ENCODE assay signal across 9 cellular contexts in the genomic region with DNA sequence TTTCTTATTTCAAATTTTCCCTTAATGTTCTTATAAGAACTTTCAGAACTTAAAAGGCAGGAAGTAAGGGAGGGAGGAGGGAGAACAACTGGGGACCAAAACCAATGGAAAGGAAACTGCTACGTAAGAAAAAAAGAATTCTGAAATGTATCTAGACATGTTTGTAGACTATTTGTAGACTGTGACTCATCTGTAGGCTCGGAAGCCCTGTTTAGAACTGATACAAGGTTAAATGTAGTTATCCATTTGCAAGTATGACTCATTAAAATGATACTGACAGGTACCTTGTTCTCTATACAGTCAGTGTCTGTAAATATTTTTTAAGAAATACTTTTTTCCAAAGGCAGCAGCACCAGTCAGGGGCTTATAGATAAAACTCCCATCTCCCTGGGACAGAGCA.
DNase-seq lines count a peak whose midpoint lies in the region; ATAC-seq and TF ChIP-seq lines count a peak whose summit lies in the region.
"Had no signal": no experiment of that assay in that cellular context is flagged by ENCODE, and none has a peak within 500 bp of the region (broad histone marks: within the 10 kb centered on the region; RNA-seq: fewer than 3 reads in every experiment).

No MANE protein-coding gene starts in this region.

- no peak overlapping the region for H3K9ac ChIP-seq in SK-N-SH

- no peak for TF ChIP-seq RAD21 in SK-N-SH (IDR thresholded peaks at IDR 0.05; ENCODE audit: low read length)

- no peaks in the 10 kb centered on the region for H3K27me3 ChIP-seq in AG04450 (ENCODE audit: control insufficient read depth, insufficient read depth, low read length)
- H3K27me3 ChIP-seq in SK-N-SH (ENCODE audit: insufficient read depth): no peaks in the 10 kb centered on the region

- CTCF ChIA-PET in AG04450 (lab: Charles Lee): no interaction called here
- CTCF ChIA-PET in SK-N-SH (lab: Yijun Ruan, JAX): no interaction called here

- TF ChIP-seq CTCF in AG04450 (IDR thresholded peaks at IDR 0.05; ENCODE audit: low read depth, low read length) (no peak), astrocyte of the cerebellum (IDR thresholded peaks at IDR 0.05; ENCODE audit: low read depth, low read length, missing control alignments) (no peak), SK-N-SH (IDR thresholded peaks at IDR 0.05) (no peak)

- no peak overlapping the region for H3K4me2 ChIP-seq in SK-N-SH

- ATAC-seq in GM19463 (IDR thresholded peaks at IDR 0.05; ENCODE audit: unreplicated experiment): peak; percentile 99
- peak; percentile 95 for ATAC-seq in HG03108 (IDR thresholded peaks at IDR 0.05; ENCODE audit: unreplicated experiment)

- no peak overlapping the region for H3K27ac ChIP-seq in AG04450 (ENCODE audit: low read depth, low read length)
- H3K27ac ChIP-seq in SK-N-SH (ENCODE audit: low read depth in 2 of 2, low read length in 1 of 2): no peak overlapping the region

- no peak overlapping the region for H2AFZ ChIP-seq in SK-N-SH (ENCODE audit: low read depth)

- H3K9me3 ChIP-seq in AG04450 (ENCODE audit: control insufficient read depth, insufficient read depth, low read length) (no peaks in the 10 kb centered on the region), SK-N-SH (no peaks in the 10 kb centered on the region)

- H3K4me3 ChIP-seq in AG04450 (ENCODE audit: low read depth, low read length) (no peak overlapping the region), astrocyte of the cerebellum (ENCODE audit: low read depth, low read length) (no peak overlapping the region), SK-N-SH (ENCODE audit: low read depth in 2 of 2, low read length in 1 of 2) (no peak overlapping the region)

- H3K4me1 ChIP-seq in SK-N-SH (ENCODE audit: control insufficient read depth in 1 of 2, insufficient read depth in 2 of 2, low read depth in 1 of 2, low read length in 1 of 2): no peaks in the 10 kb centered on the region

- WGBS in SK-N-SH (ENCODE audit: low lambda C conversion rate): 2% methylated on average over 2 of the region's 2 CpGs

- DNase-seq in AG04450 (ENCODE audit: low read depth, low spot score) (peak; percentile 11), astrocyte of the cerebellum (ENCODE audit: low read depth) (peak; percentile 51), SK-N-SH (no peak), hepatic stellate cell (ENCODE audit: low spot score) (no peak), activated gamma-delta T cell (lab: John Stamatoyannopoulos, UW) (no peak), midbrain (lab: John Stamatoyannopoulos, UW) (no peak)
- DNase-seq: NCI-H2171 had no signal

- no peaks in the 10 kb centered on the region for H3F3A ChIP-seq in SK-N-SH (replicated peaks; ENCODE audit: insufficient read depth)

- H3K9me2 ChIP-seq in SK-N-SH: no peaks in the 10 kb centered on the region

- no peaks in the 10 kb centered on the region for H4K20me1 ChIP-seq in SK-N-SH (ENCODE audit: insufficient read depth)

- H3K36me3 ChIP-seq in SK-N-SH (replicated peaks in 1 of 2; ENCODE audit: control insufficient read depth in 1 of 2, insufficient read depth in 2 of 2, low read length in 1 of 2): no peaks in the 10 kb centered on the region

- POLR2A ChIA-PET in AG04450 (lab: Yijun Ruan, JAX) (no interaction called here), SK-N-SH (lab: Yijun Ruan, JAX) (no interaction called here)

- TF ChIP-seq EP300 in SK-N-SH (IDR thresholded peaks at IDR 0.05; ENCODE audit: borderline replicate concordance in 1 of 2, low read depth in 1 of 2, low read length in 1 of 2): no peak

- in situ Hi-C loops in astrocyte of the cerebellum (cut with HindIII; ENCODE audit: low sequenced_read_pairs): no loop called here

- H3K79me2 ChIP-seq in SK-N-SH (ENCODE audit: insufficient read depth): no peaks in the 10 kb centered on the region

TF ChIP-seq in SK-N-SH, 30 proteins besides CTCF, POLR2A, EP300 and RAD21:
- TF ChIP-seq ELF1 (IDR thresholded peaks at IDR 0.05): no peak
- TF ChIP-seq FOSL2 (IDR thresholded peaks at IDR 0.05; ENCODE audit: borderline replicate concordance, low read depth): no peak
- TF ChIP-seq, protein P1, sequence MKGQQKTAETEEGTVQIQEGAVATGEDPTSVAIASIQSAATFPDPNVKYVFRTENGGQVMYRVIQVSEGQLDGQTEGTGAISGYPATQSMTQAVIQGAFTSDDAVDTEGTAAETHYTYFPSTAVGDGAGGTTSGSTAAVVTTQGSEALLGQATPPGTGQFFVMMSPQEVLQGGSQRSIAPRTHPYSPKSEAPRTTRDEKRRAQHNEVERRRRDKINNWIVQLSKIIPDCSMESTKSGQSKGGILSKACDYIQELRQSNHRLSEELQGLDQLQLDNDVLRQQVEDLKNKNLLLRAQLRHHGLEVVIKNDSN (IDR thresholded peaks at IDR 0.05; ENCODE audit: borderline replicate concordance, low read depth): no peak
- TF ChIP-seq MEF2A (IDR thresholded peaks at IDR 0.05; ENCODE audit: borderline replicate concordance, low read depth): no peak
- TF ChIP-seq, protein P2, sequence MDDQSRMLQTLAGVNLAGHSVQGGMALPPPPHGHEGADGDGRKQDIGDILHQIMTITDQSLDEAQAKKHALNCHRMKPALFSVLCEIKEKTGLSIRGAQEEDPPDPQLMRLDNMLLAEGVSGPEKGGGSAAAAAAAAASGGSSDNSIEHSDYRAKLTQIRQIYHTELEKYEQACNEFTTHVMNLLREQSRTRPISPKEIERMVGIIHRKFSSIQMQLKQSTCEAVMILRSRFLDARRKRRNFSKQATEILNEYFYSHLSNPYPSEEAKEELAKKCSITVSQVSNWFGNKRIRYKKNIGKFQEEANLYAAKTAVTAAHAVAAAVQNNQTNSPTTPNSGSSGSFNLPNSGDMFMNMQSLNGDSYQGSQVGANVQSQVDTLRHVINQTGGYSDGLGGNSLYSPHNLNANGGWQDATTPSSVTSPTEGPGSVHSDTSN (IDR thresholded peaks at IDR 0.05): no peak
- no peak for TF ChIP-seq CHD2 (IDR thresholded peaks at IDR 0.05; ENCODE audit: low read length, partially characterized antibody)
- TF ChIP-seq TAF1 (IDR thresholded peaks at IDR 0.05; ENCODE audit: borderline replicate concordance, low read depth, low read length): no peak
- TF ChIP-seq GATA2 (CRISPR knock-in tag; IDR thresholded peaks at IDR 0.05): no peak
- TF ChIP-seq TEAD4 (IDR thresholded peaks at IDR 0.05; ENCODE audit: borderline replicate concordance, insufficient read depth): no peak
- TF ChIP-seq JUND (IDR thresholded peaks at IDR 0.05): no peak
- TF ChIP-seq, protein P3, sequence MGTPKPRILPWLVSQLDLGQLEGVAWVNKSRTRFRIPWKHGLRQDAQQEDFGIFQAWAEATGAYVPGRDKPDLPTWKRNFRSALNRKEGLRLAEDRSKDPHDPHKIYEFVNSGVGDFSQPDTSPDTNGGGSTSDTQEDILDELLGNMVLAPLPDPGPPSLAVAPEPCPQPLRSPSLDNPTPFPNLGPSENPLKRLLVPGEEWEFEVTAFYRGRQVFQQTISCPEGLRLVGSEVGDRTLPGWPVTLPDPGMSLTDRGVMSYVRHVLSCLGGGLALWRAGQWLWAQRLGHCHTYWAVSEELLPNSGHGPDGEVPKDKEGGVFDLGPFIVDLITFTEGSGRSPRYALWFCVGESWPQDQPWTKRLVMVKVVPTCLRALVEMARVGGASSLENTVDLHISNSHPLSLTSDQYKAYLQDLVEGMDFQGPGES (IDR thresholded peaks at IDR 0.05; ENCODE audit: low read depth, low read length): no peak
- TF ChIP-seq SIN3A (IDR thresholded peaks at IDR 0.05; ENCODE audit: borderline replicate concordance, low read depth, low read length): no peak
- TF ChIP-seq, protein P4, sequence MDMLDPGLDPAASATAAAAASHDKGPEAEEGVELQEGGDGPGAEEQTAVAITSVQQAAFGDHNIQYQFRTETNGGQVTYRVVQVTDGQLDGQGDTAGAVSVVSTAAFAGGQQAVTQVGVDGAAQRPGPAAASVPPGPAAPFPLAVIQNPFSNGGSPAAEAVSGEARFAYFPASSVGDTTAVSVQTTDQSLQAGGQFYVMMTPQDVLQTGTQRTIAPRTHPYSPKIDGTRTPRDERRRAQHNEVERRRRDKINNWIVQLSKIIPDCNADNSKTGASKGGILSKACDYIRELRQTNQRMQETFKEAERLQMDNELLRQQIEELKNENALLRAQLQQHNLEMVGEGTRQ (IDR thresholded peaks at IDR 0.05; ENCODE audit: borderline replicate concordance, low read depth, low read length): no peak
- no peak for TF ChIP-seq GABPA (IDR thresholded peaks at IDR 0.05; ENCODE audit: low read depth)
- no peak for TF ChIP-seq RXRA (IDR thresholded peaks at IDR 0.05; ENCODE audit: borderline replicate concordance, low read depth)

Comparison
In these comparisons a context has a peak if more than half of its experiments do, and no peak if none do; other contexts are left out.
1. DNase-seq: peak in AG04450 (single experiment) and astrocyte of the cerebellum (single experiment); none in SK-N-SH (single experiment), hepatic stellate cell (single experiment), activated gamma-delta T cell (single experiment) and midbrain (single experiment).